ENCODE assay signal across 21 cellular contexts in genomic region chr4:112311516-112311915, GRCh38. TPM values are rescaled to one million over a fixed set of nuclear protein-coding genes. Genes with fewer than 3 reads are reported as not detected.
A peak's percentile ranks its signal among the peaks of the same experiment; 100 is the strongest.
DNase-seq lines count a peak whose midpoint lies in the region; ATAC-seq, FAIRE-seq and TF ChIP-seq lines count a peak whose summit lies in the region.
"Had no signal": no experiment of that assay in that cellular context is flagged by ENCODE, and none has a peak within 500 bp of the region (broad histone marks: within the 10 kb centered on the region; RNA-seq: fewer than 3 reads in every experiment).

No MANE protein-coding gene starts in this region.

- H3K9me3 ChIP-seq in left ventricle myocardium inferior (replicated peaks), result no peaks in the 10 kb centered on the region
- H3K9me3 ChIP-seq: A549, Caco-2 had no signal

- no peak overlapping the region for H3K4me3 Mint-ChIP-seq in CD14-positive monocyte
- H3K4me3 Mint-ChIP-seq in memory B cell, result peak overlapping the region; percentile 60

- H3K9me3 Mint-ChIP-seq in CD14-positive monocyte, result peaks cover 0 to 2% (median 0%) of the 10 kb centered on the region in 7 donors
- no peaks in the 10 kb centered on the region for H3K9me3 Mint-ChIP-seq in memory B cell

- H3K27me3 Mint-ChIP-seq in CD14-positive monocyte (ENCODE audit: low read depth in 3 of 3) (peaks cover 0 to 7% (median 0%) of the 10 kb centered on the region in 3 donors), memory B cell (no peaks in the 10 kb centered on the region)

- H3K4me1 Mint-ChIP-seq in CD14-positive monocyte, result peaks cover 36% of the 10 kb centered on the region
- peaks cover 25% of the 10 kb centered on the region for H3K4me1 Mint-ChIP-seq in memory B cell

- no peak for TF ChIP-seq CTCF in CD14-positive monocyte (IDR thresholded peaks at IDR 0.05)
- TF ChIP-seq CTCF in left ventricle myocardium inferior (IDR thresholded peaks at IDR 0.05; ENCODE audit: borderline replicate concordance), result no peak

- H3K27me3 ChIP-seq in left ventricle myocardium inferior (ENCODE audit: low read depth), result no peaks in the 10 kb centered on the region

- intact Hi-C loops in CD14-positive monocyte (cut with micrococcal nuclease) (no loop called here), left ventricle myocardium inferior (cut with micrococcal nuclease) (no loop called here)

- H3K4me1 ChIP-seq in left ventricle myocardium inferior, result peaks cover 19% of the 10 kb centered on the region
- H3K4me1 ChIP-seq: A549, Caco-2 had no signal

- H3K36me3 ChIP-seq in left ventricle myocardium inferior, result no peaks in the 10 kb centered on the region

- no peak overlapping the region for H3K27ac ChIP-seq in left ventricle myocardium inferior (replicated peaks)
- H3K27ac ChIP-seq: A549, C4-2B had no signal

- no peak for DNase-seq in CD14-positive monocyte (ENCODE audit: low spot score)
- no peak for DNase-seq in GM19239 (ENCODE audit: insufficient read length, low spot score)
- DNase-seq in OCI-M1 (lab: John Stamatoyannopoulos, UW), result peak; percentile 67
- DNase-seq in memory B cell (ENCODE audit: low spot score in 2 of 2), result no peak
- DNase-seq in stimulated activated CD4-positive, alpha-beta T cell treated with anti-CD3 and anti-CD28 coated beads, Interleukin-4, amount 100 ng/mL, for 24 hours, result no peak
- no peak for DNase-seq in left ventricle myocardium inferior
- DNase-seq: Caco-2, DMS153, EL, HCEC 1CT, KBM-7, NCI-H1048, NCI-H146, NCI-H2081, NCI-H510A treated with DMSO at 0.1 percent for 48 hours, NCI-H82, SHP77 treated with DMSO at 0.1 percent for 48 hours had no signal

- no peak for ATAC-seq in memory B cell (ENCODE audit: low read depth)
- no peak for ATAC-seq in HG03159 (IDR thresholded peaks at IDR 0.05; ENCODE audit: unreplicated experiment)
- ATAC-seq: A549, SK-N-SH treated with all-trans-retinoic acid at 6 μM for 48 hours had no signal

- FAIRE-seq in GM19239 (lab: Jason Lieb, UNC), result peak; percentile 86
- FAIRE-seq: A549 had no signal

- H3K36me3 Mint-ChIP-seq in CD14-positive monocyte, result peaks cover 14 to 18% of the 10 kb centered on the region in 2 donors
- H3K36me3 Mint-ChIP-seq in memory B cell, result peaks cover 9% of the 10 kb centered on the region

- H3K27ac Mint-ChIP-seq in CD14-positive monocyte, result peak overlapping the region; percentile 8 to 82 (median 68)
- H3K27ac Mint-ChIP-seq in memory B cell, result no peak overlapping the region

- no peak overlapping the region for H3K4me3 ChIP-seq in left ventricle myocardium inferior
- H3K4me3 ChIP-seq: A549 had no signal

RNA-seq across cellular contexts. Expression of gene ALPK1, which starts 14.3 kb away (rescaled TPM):
- polyA plus RNA-seq in CD14-positive monocyte, result 1 to 10 TPM; 5.3 to 8.1 TPM
- 3.1 TPM for total RNA-seq in left ventricle myocardium inferior

RNA-seq across cellular contexts. Expression of gene TIFA, which starts 25.8 kb away (rescaled TPM):
- polyA plus RNA-seq in CD14-positive monocyte, result 1 to 10 TPM; 4.4 to 6.3 TPM
- total RNA-seq in left ventricle myocardium inferior, result 16.1 TPM
